In genomic region chr12:78683626-78684025, GRCh38 we compare ENCODE assay signal across 31 cellular contexts.
"Had no signal": no experiment of that assay in that cellular context is flagged by ENCODE, and none has a peak within 500 bp of the region (broad histone marks: within the 10 kb centered on the region; RNA-seq: fewer than 3 reads in every experiment).

No MANE protein-coding gene starts in this region.

- H3K4me1 ChIP-seq: esophagus squamous epithelium, gastroesophageal sphincter, heart right ventricle had no signal

- DNase-seq: activated CD4-positive, alpha-beta memory T cell treated with anti-CD3 and anti-CD28 coated beads, Interleukin-2, amount 10 ng/mL, durations not matched to agents 7 days and 5 days; activated CD4-positive, alpha-beta T cell treated with anti-CD3 and anti-CD28 coated beads for 1 hour; activated CD4-positive, alpha-beta T cell treated with anti-CD3 and anti-CD28 coated beads for 4 hours; activated CD4-positive, alpha-beta T cell treated with anti-CD3 and anti-CD28 coated beads, Interleukin-2, amount 10 ng/mL, durations not matched to agents 7 days and 5 days; activated CD4-positive, alpha-beta T cell treated with anti-CD3 and anti-CD28 coated beads, Interleukin-2, amount 50 U/mL, for 4 hours; activated CD8-positive, alpha-beta memory T cell treated with anti-CD3 and anti-CD28 coated beads for 24 hours; activated effector memory CD4-positive, alpha-beta T cell treated with Interleukin-2 at 50 U/mL for 16 hours; activated gamma-delta T cell treated with Interleukin-2 at 50 U/mL for 16 hours; activated naive CD4-positive, alpha-beta T cell treated with anti-CD3 and anti-CD28 coated beads, Interleukin-2, amount 50 U/mL, for 16 hours; activated naive CD4-positive, alpha-beta T cell treated with Interleukin-2 at 50 U/mL for 16 hours; activated T-cell treated with anti-CD3 and anti-CD28 coated beads, Interleukin-2, amount 50 U/mL, for 4 hours; amniotic stem cell; anterior cingulate cortex; dorsolateral prefrontal cortex; effector CD4-positive, alpha-beta T cell; effector memory CD8-positive, alpha-beta T cell; esophagus squamous epithelium; foreskin melanocyte; heart right ventricle; T-helper 1 cell; T-helper 17 cell; T1000 had no signal

- ATAC-seq: activated T-cell treated with anti-CD3 and anti-CD28 coated beads, Interleukin-2, amount 50 U/mL, for 4 hours; activated T-helper 17 cell treated with anti-CD3 and anti-CD28 coated beads, Interleukin-2, amount 50 U/mL, for 72 hours; effector memory CD8-positive, alpha-beta T cell; gastroesophageal sphincter; heart right ventricle; T-helper 17 cell had no signal

- H3K9me3 Mint-ChIP-seq: activated CD4-positive, alpha-beta T cell treated with anti-CD3 and anti-CD28 coated beads, Interleukin-2, amount 10 ng/mL, durations not matched to agents 7 days and 5 days had no signal

- H3K9me3 ChIP-seq: esophagus squamous epithelium, gastroesophageal sphincter, heart right ventricle had no signal

- H3K36me3 Mint-ChIP-seq: activated naive CD8-positive, alpha-beta T cell had no signal

- H3K4me3 ChIP-seq: coronary artery, dorsolateral prefrontal cortex, esophagus squamous epithelium, gastroesophageal sphincter, heart right ventricle had no signal

- H3K36me3 ChIP-seq: brain microvascular endothelial cell, esophagus squamous epithelium, gastroesophageal sphincter, heart right ventricle had no signal

- H3K4me1 Mint-ChIP-seq: activated CD4-positive, alpha-beta memory T cell treated with anti-CD3 and anti-CD28 coated beads, Interleukin-2, amount 10 ng/mL, durations not matched to agents 7 days and 5 days; activated CD4-positive, alpha-beta T cell treated with anti-CD3 and anti-CD28 coated beads, Interleukin-2, amount 10 ng/mL, durations not matched to agents 7 days and 5 days; activated T-helper 17 cell treated with anti-CD3 and anti-CD28 coated beads, Interleukin-2, amount 50 U/mL, for 72 hours; central memory CD8-positive, alpha-beta T cell; T-helper 17 cell had no signal

- H3K27ac Mint-ChIP-seq: activated CD4-positive, alpha-beta memory T cell treated with anti-CD3 and anti-CD28 coated beads, Interleukin-2, amount 10 ng/mL, durations not matched to agents 7 days and 5 days; activated CD4-positive, alpha-beta T cell treated with anti-CD3 and anti-CD28 coated beads, Interleukin-2, amount 10 ng/mL, durations not matched to agents 7 days and 5 days; activated naive CD8-positive, alpha-beta T cell; activated T-helper 17 cell treated with anti-CD3 and anti-CD28 coated beads, Interleukin-2, amount 50 U/mL, for 72 hours; dendritic cell treated with granulocyte-macrophage colony-stimulating factor and Interleukin-4, amounts not matched to agents 40 ng/mL and 50 ng/mL, for 4 days; effector memory CD8-positive, alpha-beta T cell; T-helper 17 cell; T-helper 2 cell treated with Interferon-gamma antibody and Interleukin-4, amounts not matched to agents 5 μg/mL and 100 μg/mL, for 36 hours had no signal

- H3K4me3 Mint-ChIP-seq: activated CD4-positive, alpha-beta memory T cell treated with anti-CD3 and anti-CD28 coated beads, Interleukin-2, amount 10 ng/mL, durations not matched to agents 7 days and 5 days; activated CD4-positive, alpha-beta T cell treated with anti-CD3 and anti-CD28 coated beads, Interleukin-2, amount 10 ng/mL, durations not matched to agents 7 days and 5 days; activated naive CD8-positive, alpha-beta T cell; activated T-cell treated with anti-CD3 and anti-CD28 coated beads, Interleukin-2, amount 50 U/mL, for 4 hours; activated T-helper 17 cell treated with anti-CD3 and anti-CD28 coated beads, Interleukin-2, amount 50 U/mL, for 72 hours; central memory CD8-positive, alpha-beta T cell; dendritic cell treated with granulocyte-macrophage colony-stimulating factor and Interleukin-4, amounts not matched to agents 40 ng/mL and 50 ng/mL, for 4 days; effector memory CD8-positive, alpha-beta T cell; T-helper 17 cell; T-helper 2 cell treated with Interferon-gamma antibody and Interleukin-4, amounts not matched to agents 5 μg/mL and 100 μg/mL, for 36 hours had no signal

- H3K27ac ChIP-seq: brain microvascular endothelial cell, coronary artery, dorsolateral prefrontal cortex, epithelial cell of prostate, esophagus squamous epithelium, gastroesophageal sphincter, heart right ventricle had no signal

- H3K27me3 Mint-ChIP-seq: activated CD4-positive, alpha-beta memory T cell treated with anti-CD3 and anti-CD28 coated beads, Interleukin-2, amount 10 ng/mL, durations not matched to agents 7 days and 5 days; activated CD4-positive, alpha-beta T cell treated with anti-CD3 and anti-CD28 coated beads, Interleukin-2, amount 10 ng/mL, durations not matched to agents 7 days and 5 days; activated naive CD8-positive, alpha-beta T cell; activated T-helper 17 cell treated with anti-CD3 and anti-CD28 coated beads, Interleukin-2, amount 50 U/mL, for 72 hours; central memory CD8-positive, alpha-beta T cell; dendritic cell treated with granulocyte-macrophage colony-stimulating factor and Interleukin-4, amounts not matched to agents 40 ng/mL and 50 ng/mL, for 4 days; effector memory CD8-positive, alpha-beta T cell; T-helper 17 cell had no signal

- H3K27me3 ChIP-seq: brain microvascular endothelial cell, dorsolateral prefrontal cortex, esophagus squamous epithelium, gastroesophageal sphincter, heart right ventricle had no signal
